Comparison of ENCODE assay signal across 6 cellular contexts in the genomic region with DNA sequence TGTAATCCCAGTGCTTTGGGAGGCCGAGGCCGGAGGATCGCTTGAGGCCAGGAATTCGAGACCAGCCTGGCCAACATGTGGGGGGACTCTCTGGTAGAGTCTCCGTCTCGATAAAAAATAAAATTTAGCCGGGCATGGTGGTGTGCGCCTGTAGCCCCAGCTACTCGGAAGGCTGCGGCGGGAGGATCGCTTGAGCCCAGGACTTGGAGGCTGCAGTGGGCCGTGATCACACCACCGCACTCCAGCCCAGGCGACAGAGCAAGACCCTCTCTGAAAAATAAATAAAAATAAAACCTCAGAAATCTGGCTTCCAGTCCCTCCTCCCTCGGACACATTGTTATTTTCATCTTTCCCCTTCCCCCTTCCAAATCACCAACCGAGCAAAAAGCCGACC. TPM values are rescaled to one million over a fixed set of nuclear protein-coding genes. Genes with fewer than 3 reads are reported as not detected.
DNase-seq lines count a peak whose midpoint lies in the region; ATAC-seq and TF ChIP-seq lines count a peak whose summit lies in the region.

No MANE protein-coding gene starts in this region.

- no peaks in the 10 kb centered on the region for H3K9me3 ChIP-seq in esophagus muscularis mucosa

- peaks cover 33 to 59% (median 50%) of the 10 kb centered on the region in 4 donors for H3K4me1 ChIP-seq in esophagus muscularis mucosa

- intact Hi-C loops in esophagus muscularis mucosa (cut with DNase I) = loop anchor here (2.0 to 5.0 kb wide), 2 partner anchors 19 to 58 kb away; no protein-coding TSS in a partner anchor

- no peaks in the 10 kb centered on the region for H3K27me3 ChIP-seq in esophagus muscularis mucosa

- H3K4me3 ChIP-seq in GM12875 (ENCODE audit: low read depth, low read length) (peak overlapping the region; percentile 61), LNCaP clone FGC (ENCODE audit: low read depth, low read length) (peak overlapping the region; percentile 91), esophagus muscularis mucosa (peak overlapping the region; percentile 58 to 71 (median 70))

- TF ChIP-seq CTCF in GM12875 (IDR thresholded peaks at IDR 0.05; ENCODE audit: borderline replicate concordance, insufficient read depth, low read depth, low read length) (no peak), LNCaP clone FGC (IDR thresholded peaks at IDR 0.05; ENCODE audit: control insufficient read depth, extremely low read depth, insufficient read depth) (no peak), esophagus muscularis mucosa (IDR thresholded peaks at IDR 0.05) (no peak)

- ATAC-seq in HG03039 (IDR thresholded peaks at IDR 0.05; ENCODE audit: unreplicated experiment) = no peak

- no peak for TF ChIP-seq EP300 in esophagus muscularis mucosa (IDR thresholded peaks at IDR 0.05)

- 2% methylated on average over 16 of the region's 18 CpGs for WGBS in esophagus muscularis mucosa

- H3K27ac ChIP-seq in esophagus muscularis mucosa (replicated peaks in 1 of 4) = peak overlapping the region; percentile 88 to 98 (median 94)

- no peak for TF ChIP-seq POLR2A in esophagus muscularis mucosa (IDR thresholded peaks at IDR 0.05; ENCODE audit: low read depth)

- H3K36me3 ChIP-seq in esophagus muscularis mucosa = peaks cover 24 to 66% (median 54%) of the 10 kb centered on the region in 4 donors

- DNase-seq in LNCaP clone FGC (ENCODE audit: low read depth) = no peak
- DNase-seq in esophagus muscularis mucosa (ENCODE audit: extremely low spot score) = no peak
- DNase-seq in stimulated activated CD4-positive, alpha-beta T cell treated with anti-CD3 and anti-CD28 coated beads, Interleukin-4, amount 100 ng/mL, for 4 hours = peak; percentile 12 to 30
- no peak for DNase-seq in NCI-H345 treated with DMSO at 0.1 percent for 48 hours (lab: John Stamatoyannopoulos, UW; ENCODE audit: unreplicated experiment)

RNA-seq across cellular contexts. Expression of gene IRGQ, which starts 0.3 kb away (rescaled TPM):
- 10 to 100 TPM; 20.3 to 36.0 (median 28.6) TPM for total RNA-seq in esophagus muscularis mucosa

RNA-seq across cellular contexts. Expression of gene ZNF576, which starts 0.8 kb away (rescaled TPM):
- total RNA-seq in esophagus muscularis mucosa = 10 to 100 TPM in 3 of 4 donors, 1 to 10 TPM in 1; 10.0 to 18.6 (median 16.6) TPM

RNA-seq across cellular contexts. Expression of gene SRRM5, which starts 16.3 kb away (rescaled TPM):
- total RNA-seq in esophagus muscularis mucosa = under 1 TPM; 0.13 to 0.42 (median 0.25) TPM

RNA-seq across cellular contexts. Expression of gene PINLYP, which starts 20.0 kb away (rescaled TPM):
- 1 to 10 TPM; 3.3 to 6.2 (median 4.9) TPM for total RNA-seq in esophagus muscularis mucosa

RNA-seq across cellular contexts. Expression of gene XRCC1, which starts 20.3 kb away (rescaled TPM):
- 10 to 100 TPM; 21.2 to 27.2 (median 24.4) TPM for total RNA-seq in esophagus muscularis mucosa

Comparison
In these comparisons a context has a peak if more than half of its experiments do, and no peak if none do; other contexts are left out.
1. DNase-seq: peak in stimulated activated CD4-positive, alpha-beta T cell treated with anti-CD3 and anti-CD28 coated beads, Interleukin-4, amount 100 ng/mL, for 4 hours (2 of 2); none in LNCaP clone FGC (single experiment), esophagus muscularis mucosa (single experiment) and NCI-H345 treated with DMSO at 0.1 percent for 48 hours (single experiment).
2. Peak in every context shown above with its lines, with median percentiles within 50 percentile points of each other: H3K4me3 ChIP-seq.